16 cellular contexts compared by ENCODE assay signal in the genomic region with DNA sequence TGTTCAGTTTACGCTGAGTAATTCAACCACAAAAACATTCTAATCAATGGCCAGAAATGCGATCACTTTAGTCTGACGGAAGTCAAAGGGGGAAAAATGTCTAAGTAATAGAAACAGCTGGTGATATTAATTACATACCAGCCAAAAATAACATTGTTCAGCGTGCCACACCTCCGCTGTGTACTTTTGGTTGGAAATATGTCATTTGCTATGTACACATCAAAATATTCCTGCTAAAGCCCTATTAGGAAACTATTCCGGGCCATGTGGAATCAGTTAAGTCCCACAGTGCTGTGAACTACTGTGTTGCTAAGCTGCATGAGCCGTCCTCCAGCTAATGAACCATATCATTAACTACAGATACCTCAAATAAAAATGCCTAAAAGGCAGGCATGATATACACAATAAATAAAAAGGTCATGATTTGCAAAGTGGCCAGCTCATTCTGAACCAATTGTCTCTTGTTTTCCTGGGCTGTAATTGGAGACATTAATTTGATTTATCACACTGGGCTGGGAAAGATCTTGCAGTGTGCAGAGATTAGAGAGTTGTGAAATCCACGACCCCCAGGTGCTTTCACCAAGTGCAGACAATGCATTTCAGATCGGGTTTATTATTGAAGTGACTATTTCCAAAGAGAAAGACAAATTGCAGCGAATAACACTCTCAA.
DNase-seq lines count a peak whose midpoint lies in the region; ATAC-seq and TF ChIP-seq lines count a peak whose summit lies in the region.
"Had no signal": no experiment of that assay in that cellular context is flagged by ENCODE, and none has a peak within 500 bp of the region (broad histone marks: within the 10 kb centered on the region; RNA-seq: fewer than 3 reads in every experiment).

No MANE protein-coding gene starts in this region.

- CTCF ChIA-PET in SK-N-SH (lab: Yijun Ruan, JAX), result no interaction called here

- no peaks in the 10 kb centered on the region for H3K9me3 ChIP-seq in SK-N-SH
- no peaks in the 10 kb centered on the region for H3K9me3 ChIP-seq in WERI-Rb-1 (ENCODE audit: severe bottlenecking)
- H3K9me3 ChIP-seq: BLaER1 treated with 17β-estradiol and CSF1 and Interleukin-3, amounts not matched to agents 10 nM and 100 nM; colonic mucosa had no signal

- DNase-seq in AG08395 (ENCODE audit: low spot score) (peak; percentile 76), HFFc6 (peak; percentile 76), SK-N-SH (peak; percentile 39), foreskin fibroblast (peak; percentile 90 to 91), DMS53 (lab: John Stamatoyannopoulos, UW) (no peak), NCI-H1092 (lab: John Stamatoyannopoulos, UW) (no peak), WERI-Rb-1 (no peak)
- DNase-seq: activated CD8-positive, alpha-beta T cell treated with anti-CD3 and anti-CD28 coated beads, Interleukin-2, amount 10 ng/mL, durations not matched to agents 7 days and 5 days; activated naive CD4-positive, alpha-beta T cell treated with anti-CD3 and anti-CD28 coated beads for 36 hours; colonic mucosa; head of caudate nucleus; MV-4-11; stimulated activated CD4-positive, alpha-beta T cell treated with anti-CD3 and anti-CD28 coated beads, Interleukin-2, amount 100 ng/mL, for 24 hours; stimulated activated naive CD4-positive, alpha-beta T cell had no signal

- H3K36me3 ChIP-seq in SK-N-SH (replicated peaks in 1 of 2; ENCODE audit: control insufficient read depth in 1 of 2, insufficient read depth in 2 of 2, low read length in 1 of 2) (no peaks in the 10 kb centered on the region), WERI-Rb-1 (no peaks in the 10 kb centered on the region)
- H3K36me3 ChIP-seq: BLaER1 treated with 17β-estradiol and CSF1 and Interleukin-3, amounts not matched to agents 10 nM and 100 nM; colonic mucosa had no signal

- peak in 1 of 2 experiments; percentile 53; a peak in 2 of 4 replicates for TF ChIP-seq EP300 in SK-N-SH (IDR thresholded peaks at IDR 0.05; ENCODE audit: borderline replicate concordance in 1 of 2, low read depth in 1 of 2, low read length in 1 of 2)

- peak overlapping the region in 1 of 2 experiments; percentile 25; a peak in 1 of 4 replicates for H3K27ac ChIP-seq in SK-N-SH (ENCODE audit: low read depth in 2 of 2, low read length in 1 of 2)
- H3K27ac ChIP-seq in WERI-Rb-1, result no peak overlapping the region
- H3K27ac ChIP-seq: BLaER1 treated with 17β-estradiol and CSF1 and Interleukin-3, amounts not matched to agents 10 nM and 100 nM; colonic mucosa had no signal

- no peaks in the 10 kb centered on the region for H3K36me3 Mint-ChIP-seq in HFFc6 (ENCODE audit: low read depth)

- POLR2A ChIA-PET in SK-N-SH (lab: Yijun Ruan, JAX), result no interaction called here

- WGBS in SK-N-SH (ENCODE audit: low lambda C conversion rate), result 38% methylated on average over 10 of the region's 10 CpGs

- H3K4me3 ChIP-seq in SK-N-SH (ENCODE audit: low read depth in 2 of 2, low read length in 1 of 2) (no peak overlapping the region), foreskin fibroblast (ENCODE audit: low read depth in 1 of 2, low read length in 2 of 2) (no peak overlapping the region), WERI-Rb-1 (ENCODE audit: low read depth, low read length) (no peak overlapping the region)
- H3K4me3 ChIP-seq: BLaER1 treated with 17β-estradiol and CSF1 and Interleukin-3, amounts not matched to agents 10 nM and 100 nM; colonic mucosa had no signal

- H4K20me1 ChIP-seq in SK-N-SH (ENCODE audit: insufficient read depth), result no peaks in the 10 kb centered on the region
- H4K20me1 ChIP-seq: BLaER1 treated with 17β-estradiol and CSF1 and Interleukin-3, amounts not matched to agents 10 nM and 100 nM had no signal

- H3K27me3 ChIP-seq in SK-N-SH (ENCODE audit: insufficient read depth) (no peaks in the 10 kb centered on the region), WERI-Rb-1 (ENCODE audit: insufficient read depth, low read depth, severe bottlenecking) (no peaks in the 10 kb centered on the region)
- H3K27me3 ChIP-seq: BLaER1 treated with 17β-estradiol and CSF1 and Interleukin-3, amounts not matched to agents 10 nM and 100 nM; colonic mucosa had no signal

- peaks cover 0 to 16% of the 10 kb centered on the region in 2 experiments; a peak in 2 of 4 replicates for H3K4me1 ChIP-seq in SK-N-SH (ENCODE audit: control insufficient read depth in 1 of 2, insufficient read depth in 2 of 2, low read depth in 1 of 2, low read length in 1 of 2)
- H3K4me1 ChIP-seq: colonic mucosa had no signal

- H3K4me1 Mint-ChIP-seq in HFFc6 (ENCODE audit: low read depth), result peaks cover 22% of the 10 kb centered on the region

- H3K4me3 Mint-ChIP-seq in HFFc6, result peak overlapping the region; percentile 56
- H3K4me3 Mint-ChIP-seq: activated CD8-positive, alpha-beta T cell treated with anti-CD3 and anti-CD28 coated beads, Interleukin-2, amount 10 ng/mL, durations not matched to agents 7 days and 5 days; activated naive CD4-positive, alpha-beta T cell treated with anti-CD3 and anti-CD28 coated beads for 36 hours had no signal

- no peaks in the 10 kb centered on the region for H3F3A ChIP-seq in SK-N-SH (replicated peaks; ENCODE audit: insufficient read depth)

- H3K9me3 Mint-ChIP-seq in HFFc6, result no peaks in the 10 kb centered on the region
- H3K9me3 Mint-ChIP-seq: activated naive CD4-positive, alpha-beta T cell treated with anti-CD3 and anti-CD28 coated beads for 36 hours had no signal

- no peak for ATAC-seq in HG02973 (IDR thresholded peaks at IDR 0.05; ENCODE audit: unreplicated experiment)
- ATAC-seq: activated CD8-positive, alpha-beta T cell treated with anti-CD3 and anti-CD28 coated beads, Interleukin-2, amount 10 ng/mL, durations not matched to agents 7 days and 5 days had no signal

- TF ChIP-seq CTCF in HFFc6 (IDR thresholded peaks at IDR 0.05) (no peak), SK-N-SH (IDR thresholded peaks at IDR 0.05) (no peak), foreskin fibroblast (IDR thresholded peaks at IDR 0.05; ENCODE audit: low read depth, low read length) (no peak), WERI-Rb-1 (IDR thresholded peaks at IDR 0.05; ENCODE audit: low read depth, low read length) (no peak)

- TF ChIP-seq RAD21 in SK-N-SH (IDR thresholded peaks at IDR 0.05; ENCODE audit: low read length), result no peak

- no peaks in the 10 kb centered on the region for H3K79me2 ChIP-seq in SK-N-SH (ENCODE audit: insufficient read depth)

- no peak overlapping the region for H3K9ac ChIP-seq in SK-N-SH
- H3K9ac ChIP-seq: BLaER1 treated with 17β-estradiol and CSF1 and Interleukin-3, amounts not matched to agents 10 nM and 100 nM had no signal

- H3K27me3 Mint-ChIP-seq in HFFc6 (ENCODE audit: insufficient read depth), result peaks cover 8% of the 10 kb centered on the region

- no peaks in the 10 kb centered on the region for H3K9me2 ChIP-seq in SK-N-SH

- no peak overlapping the region for H3K4me2 ChIP-seq in SK-N-SH
- H3K4me2 ChIP-seq: BLaER1 treated with 17β-estradiol and CSF1 and Interleukin-3, amounts not matched to agents 10 nM and 100 nM had no signal

- H2AFZ ChIP-seq in SK-N-SH (ENCODE audit: low read depth), result no peak overlapping the region

- H3K27ac Mint-ChIP-seq in HFFc6, result peak overlapping the region; percentile 42
- H3K27ac Mint-ChIP-seq: activated CD8-positive, alpha-beta T cell treated with anti-CD3 and anti-CD28 coated beads, Interleukin-2, amount 10 ng/mL, durations not matched to agents 7 days and 5 days; activated naive CD4-positive, alpha-beta T cell treated with anti-CD3 and anti-CD28 coated beads for 36 hours had no signal

TF ChIP-seq in SK-N-SH, 30 proteins besides CTCF, POLR2A, EP300 and RAD21:
- TF ChIP-seq GABPA (IDR thresholded peaks at IDR 0.05; ENCODE audit: low read depth) (no peak), MXI1 (IDR thresholded peaks at IDR 0.05; ENCODE audit: low read depth, low read length) (no peak), YY1 (IDR thresholded peaks at IDR 0.05; ENCODE audit: low read depth) (no peak), CHD2 (IDR thresholded peaks at IDR 0.05; ENCODE audit: low read length, partially characterized antibody) (peak; percentile 17), GATA2 (CRISPR knock-in tag; IDR thresholded peaks at IDR 0.05) (peak; percentile 41; the same call in 1 of the 2 replicates)

Comparison
In these comparisons a context has a peak if more than half of its experiments do, and no peak if none do; other contexts are left out.
1. DNase-seq: peak in AG08395 (single experiment), HFFc6 (single experiment), SK-N-SH (single experiment) and foreskin fibroblast (2 of 2); none in DMS53 (single experiment), NCI-H1092 (single experiment) and WERI-Rb-1 (single experiment).